In the genomic region with DNA sequence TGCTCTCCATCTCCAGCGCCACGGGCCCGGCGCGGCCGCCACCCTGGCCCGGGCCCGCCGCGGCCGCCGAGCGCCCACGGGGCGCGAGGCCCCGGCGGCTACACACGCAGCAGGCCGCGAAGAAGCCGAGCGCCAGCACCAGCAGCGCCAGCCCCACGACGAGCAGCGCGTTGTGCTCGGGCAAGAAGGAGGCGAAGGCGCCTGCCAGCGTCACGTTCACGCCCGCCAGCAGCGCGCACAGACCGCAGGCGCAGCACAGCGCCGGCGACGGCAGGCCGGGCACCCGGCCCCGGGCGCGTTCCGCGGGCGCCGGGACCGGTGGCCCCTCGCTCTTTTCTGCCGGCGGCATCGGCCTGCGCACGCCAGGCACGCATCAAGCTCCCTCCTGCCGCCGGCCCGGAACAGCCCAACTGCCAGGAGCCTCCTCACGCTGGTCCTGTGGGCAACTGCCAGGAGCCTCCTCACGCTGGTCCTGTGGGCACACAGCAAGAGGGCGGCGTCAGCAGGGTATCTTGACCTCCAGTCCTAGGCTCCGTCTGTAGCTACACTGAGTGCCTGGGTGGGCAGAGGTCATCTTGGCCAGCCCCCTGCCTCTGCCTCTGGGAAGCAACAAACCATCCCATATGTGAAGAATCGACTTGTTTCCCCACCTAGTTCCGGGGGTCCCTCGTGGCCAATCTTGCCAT, we compare ENCODE assay signal across 8 cellular contexts. TPM values are rescaled to one million over a fixed set of nuclear protein-coding genes. Genes with fewer than 3 reads are reported as not detected.
A peak's percentile ranks its signal among the peaks of the same experiment; 100 is the strongest.
DNase-seq lines count a peak whose midpoint lies in the region; ATAC-seq and TF ChIP-seq lines count a peak whose summit lies in the region.

No MANE protein-coding gene starts in this region.

- no peak for TF ChIP-seq CTCF in AG04449 (IDR thresholded peaks at IDR 0.05; ENCODE audit: insufficient read depth, low read length, missing control alignments)

- no peaks in the 10 kb centered on the region for H3K9me2 ChIP-seq in Karpas-422 (replicated peaks; ENCODE audit: insufficient read depth, low read length)

- no peaks in the 10 kb centered on the region for H3K4me1 ChIP-seq in Karpas-422 (ENCODE audit: low read length)

- H3K27me3 ChIP-seq in Karpas-422 (ENCODE audit: low read length), result no peaks in the 10 kb centered on the region

- peak; percentile 45 for ATAC-seq in HG02885 (IDR thresholded peaks at IDR 0.05; ENCODE audit: poor library complexity, unreplicated experiment)

- POLR2A ChIA-PET in AG04449 (lab: Yijun Ruan, JAX), result interaction anchor here (1.4 kb wide), 1 partner anchor 11 kb away, joined by 3 read pairs; no protein-coding TSS in a partner anchor

- CTCF ChIA-PET in AG04449 (lab: Yijun Ruan, JAX), result interaction anchor here (0.7 to 11.5 kb wide), 27 partner anchors 7 to 199 kb away, joined by 3 to 429 read pairs (median 5); partner anchors contain the start of gene KNCN

- no peaks in the 10 kb centered on the region for H3K79me2 ChIP-seq in Karpas-422 (ENCODE audit: low read length)

- H3K9me3 ChIP-seq in Karpas-422 (ENCODE audit: low read length), result no peaks in the 10 kb centered on the region

- no peak overlapping the region for H2AFZ ChIP-seq in Karpas-422 (ENCODE audit: low read length)

- DNase-seq in AG04449 (ENCODE audit: low read depth, low spot score), result no peak
- peak; percentile 13 to 21 for DNase-seq in activated CD4-positive, alpha-beta T cell treated with anti-CD3 and anti-CD28 coated beads, Interleukin-2, amount 50 U/mL, for 24 hours (ENCODE audit: low read depth in 1 of 2, low spot score in 1 of 2)
- peak; percentile 58 for DNase-seq in dermis blood vessel endothelial cell
- peak; percentile 28 to 52 for DNase-seq in lung microvascular endothelial cell (ENCODE audit: low read depth in 2 of 2)
- peak; percentile 17 to 59 (median 39) for DNase-seq in stimulated activated naive CD4-positive, alpha-beta T cell (lab: John Stamatoyannopoulos, UW)
- no peak for DNase-seq in cerebellar nuclear complex (lab: John Stamatoyannopoulos, UW)
- DNase-seq in Karpas-422, result no peak

- H3K4me2 ChIP-seq in Karpas-422 (ENCODE audit: low read depth, low read length, poor library complexity, severe bottlenecking), result no peak overlapping the region

- no peak overlapping the region for H3K9ac ChIP-seq in Karpas-422 (ENCODE audit: low read length)

- H3K36me3 ChIP-seq in Karpas-422 (ENCODE audit: insufficient read depth, low read length), result no peaks in the 10 kb centered on the region

- peak overlapping the region; percentile 44 for H3K4me3 ChIP-seq in AG04449 (ENCODE audit: low read depth, low read length)
- no peak overlapping the region for H3K4me3 ChIP-seq in Karpas-422 (ENCODE audit: low read length)

- H3K27ac ChIP-seq in Karpas-422 (ENCODE audit: low read length), result no peak overlapping the region

- H4K20me1 ChIP-seq in Karpas-422 (ENCODE audit: insufficient read depth, low read depth, low read length), result 0 out of 2 replicates have a peak, but pooled peaks cover 3% of the 10 kb centered on the region

RNA-seq across cellular contexts. Expression of gene KNCN, which starts 18.1 kb away (rescaled TPM):
- total RNA-seq in dermis blood vessel endothelial cell (not detected in 2 replicates), lung microvascular endothelial cell (not detected in 2 replicates)
- total RNA-seq in Karpas-422 (2014; rRNA removed; shearing (Covaris generic); ENCODE audit: low replicate concordance), result not detected in 2 replicates

RNA-seq across cellular contexts. Expression of gene DMBX1, which starts 43.7 kb away (rescaled TPM):
- total RNA-seq in dermis blood vessel endothelial cell, result not detected in 2 replicates
- total RNA-seq in lung microvascular endothelial cell, result not detected in 2 replicates
- not detected in 2 replicates for total RNA-seq in Karpas-422 (2014; rRNA removed; shearing (Covaris generic); ENCODE audit: low replicate concordance)

Comparison
In these comparisons a context has a peak if more than half of its experiments do, and no peak if none do; other contexts are left out.
1. DNase-seq: peak in activated CD4-positive, alpha-beta T cell treated with anti-CD3 and anti-CD28 coated beads, Interleukin-2, amount 50 U/mL, for 24 hours (2 of 2), dermis blood vessel endothelial cell (single experiment), lung microvascular endothelial cell (2 of 2) and stimulated activated naive CD4-positive, alpha-beta T cell (6 of 6); none in AG04449 (single experiment), cerebellar nuclear complex (0 of 2) and Karpas-422 (single experiment).